ENCODE assay signal across 1 cellular context in the genomic region with DNA sequence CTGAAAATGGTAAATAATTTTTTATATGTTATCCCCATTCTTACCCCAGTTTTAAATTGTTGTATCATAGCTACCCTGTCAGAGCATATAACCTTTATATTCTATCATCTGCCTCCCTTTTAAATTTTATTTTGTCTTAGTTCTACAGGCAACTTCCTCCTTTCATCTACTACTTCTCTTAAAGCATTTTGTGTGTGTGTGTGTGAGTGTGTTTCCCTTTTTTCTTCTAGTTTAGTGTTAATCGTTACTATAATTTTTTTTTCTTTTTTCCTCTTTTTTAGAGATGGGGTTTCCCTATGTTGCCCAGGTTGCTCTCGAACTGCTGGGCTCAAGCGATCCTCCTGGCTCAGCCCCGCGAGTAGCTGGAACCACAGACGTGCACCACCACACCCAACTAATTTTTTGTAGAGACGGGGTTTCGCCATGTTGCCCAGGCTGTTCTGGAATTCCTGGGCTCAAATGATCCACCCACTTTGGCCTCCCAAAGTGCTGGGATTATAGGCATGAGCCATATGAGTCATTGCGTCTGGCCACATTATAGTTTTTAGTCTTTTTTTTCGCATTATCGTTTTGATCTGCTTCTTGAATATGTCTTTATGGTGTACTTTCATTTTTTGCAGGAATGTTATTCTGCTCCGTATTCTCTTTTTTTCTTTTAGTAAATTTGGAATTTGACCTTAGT.
A peak's percentile ranks its signal among the peaks of the same experiment; 100 is the strongest.
TF ChIP-seq lines count a peak whose summit lies in the region.

No MANE protein-coding gene starts in this region.

TF ChIP-seq in HepG2, 621 proteins besides CTCF, POLR2A, EP300 and RAD21:
- TF ChIP-seq ZFP36 (IDR thresholded peaks at IDR 0.05; ENCODE audit: borderline replicate concordance, low read depth, low read length, partially characterized antibody), result peak; percentile 48
- no peak for TF ChIP-seq NCOA5 (CRISPR knock-in tag; IDR thresholded peaks at IDR 0.05)
